ENCODE assay signal across 8 cellular contexts in the genomic region with DNA sequence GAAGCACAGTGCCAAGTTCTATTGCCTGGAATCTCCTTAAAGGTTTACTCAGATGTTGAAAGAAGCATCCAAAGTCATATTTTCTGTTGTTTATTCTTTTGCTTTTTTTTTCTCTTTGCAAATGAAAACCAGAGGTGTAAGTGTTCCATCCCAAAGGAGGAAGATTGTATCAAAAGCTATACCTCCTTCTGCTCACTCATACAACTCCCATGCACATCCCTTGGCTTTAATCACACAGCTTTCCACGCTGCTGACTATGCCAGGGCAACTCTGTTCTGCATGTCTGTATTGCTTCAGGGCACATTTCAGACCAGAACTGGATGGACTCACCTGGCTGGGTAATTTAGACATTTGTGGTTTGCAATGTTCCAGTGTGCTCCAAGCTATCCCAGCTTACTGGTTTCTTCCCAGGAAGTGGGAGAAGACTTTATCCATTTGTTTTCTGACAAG.
DNase-seq lines count a peak whose midpoint lies in the region; ATAC-seq and TF ChIP-seq lines count a peak whose summit lies in the region.

No MANE protein-coding gene starts in this region.

- intact Hi-C loops in right cardiac atrium (cut with DNase I): no loop called here

- H3K4me3 ChIP-seq in right cardiac atrium (ENCODE audit: low read length) (no peak overlapping the region), stomach smooth muscle (ENCODE audit: low read length in 2 of 2) (peak overlapping the region in 1 of 2 donors; percentile 4)

- H3K4me1 ChIP-seq in right cardiac atrium (ENCODE audit: control insufficient read depth, insufficient read depth, low read length) (peaks cover 6% of the 10 kb centered on the region), stomach smooth muscle (ENCODE audit: control insufficient read depth, insufficient read depth, low read length) (peaks cover 29% of the 10 kb centered on the region)

- no peak overlapping the region for H3K9ac ChIP-seq in stomach smooth muscle (ENCODE audit: low read length in 2 of 2)

- H3K36me3 ChIP-seq in stomach smooth muscle (ENCODE audit: control insufficient read depth in 2 of 2, insufficient read depth in 2 of 2, low read length in 2 of 2): no peaks in the 10 kb centered on the region

- 51% methylated on average over 1 of the region's 1 CpG for WGBS in right cardiac atrium

- H3K9me3 ChIP-seq in right cardiac atrium (ENCODE audit: control insufficient read depth, low read length) (no peaks in the 10 kb centered on the region), stomach smooth muscle (ENCODE audit: control insufficient read depth in 2 of 2, low read length in 2 of 2) (no peaks in the 10 kb centered on the region)

- DNase-seq in NCI-H2081 (lab: John Stamatoyannopoulos, UW): peak; percentile 50 to 65
- DNase-seq in NCI-H2081 treated with DMSO at 0.1 percent for 48 hours (lab: John Stamatoyannopoulos, UW): no peak
- DNase-seq in right cardiac atrium: no peak
- DNase-seq in SK-N-DZ (ENCODE audit: low spot score): no peak
- DNase-seq in Ammon's horn (ENCODE audit: low spot score): no peak

- H3K27ac ChIP-seq in right cardiac atrium (ENCODE audit: low read length) (peak overlapping the region; percentile 12), stomach smooth muscle (ENCODE audit: low read length) (peak overlapping the region; percentile 68)

- H3K27me3 ChIP-seq in right cardiac atrium (ENCODE audit: control insufficient read depth, insufficient read depth) (no peaks in the 10 kb centered on the region), stomach smooth muscle (ENCODE audit: control insufficient read depth in 1 of 2, insufficient read depth in 2 of 2, low read length in 2 of 2) (no peaks in the 10 kb centered on the region)

- ATAC-seq in SK-N-SH treated with all-trans-retinoic acid at 6 μM for 48 hours (peak; percentile 61), right cardiac atrium (peak in 1 of 2 donors; percentile 17), GM21786 (IDR thresholded peaks at IDR 0.05; ENCODE audit: unreplicated experiment) (no peak)

TF ChIP-seq in SK-N-SH treated with all-trans-retinoic acid at 6 μM for 48 hours, 23 proteins besides CTCF, POLR2A, EP300 and RAD21:
- no peak for TF ChIP-seq ZNF565 (CRISPR knock-in tag; conservative IDR thresholded peaks at IDR 0.05; ENCODE audit: low read depth)
- no peak for TF ChIP-seq GLIS3 (CRISPR knock-in tag; IDR thresholded peaks at IDR 0.05)
- TF ChIP-seq, protein P1, sequence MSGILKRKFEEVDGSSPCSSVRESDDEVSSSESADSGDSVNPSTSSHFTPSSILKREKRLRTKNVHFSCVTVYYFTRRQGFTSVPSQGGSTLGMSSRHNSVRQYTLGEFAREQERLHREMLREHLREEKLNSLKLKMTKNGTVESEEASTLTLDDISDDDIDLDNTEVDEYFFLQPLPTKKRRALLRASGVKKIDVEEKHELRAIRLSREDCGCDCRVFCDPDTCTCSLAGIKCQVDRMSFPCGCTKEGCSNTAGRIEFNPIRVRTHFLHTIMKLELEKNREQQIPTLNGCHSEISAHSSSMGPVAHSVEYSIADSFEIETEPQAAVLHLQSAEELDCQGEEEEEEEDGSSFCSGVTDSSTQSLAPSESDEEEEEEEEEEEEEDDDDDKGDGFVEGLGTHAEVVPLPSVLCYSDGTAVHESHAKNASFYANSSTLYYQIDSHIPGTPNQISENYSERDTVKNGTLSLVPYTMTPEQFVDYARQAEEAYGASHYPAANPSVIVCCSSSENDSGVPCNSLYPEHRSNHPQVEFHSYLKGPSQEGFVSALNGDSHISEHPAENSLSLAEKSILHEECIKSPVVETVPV (CRISPR knock-in tag; IDR thresholded peaks at IDR 0.05): no peak
- 0 out of 2 replicates have a peak, but pooled peaks have one; percentile 26 for TF ChIP-seq SNAI2 (CRISPR knock-in tag; IDR thresholded peaks at IDR 0.05)
- no peak for TF ChIP-seq ARNTL (CRISPR knock-in tag; IDR thresholded peaks at IDR 0.05; ENCODE audit: borderline replicate concordance, low read depth)
- TF ChIP-seq ISL1 (CRISPR knock-in tag; IDR thresholded peaks at IDR 0.05): no peak

Comparison
In these comparisons a context has a peak if more than half of its experiments do, and no peak if none do; other contexts are left out.
1. DNase-seq: peak in NCI-H2081 (2 of 2); none in NCI-H2081 treated with DMSO at 0.1 percent for 48 hours (single experiment), right cardiac atrium (0 of 3), SK-N-DZ (single experiment) and Ammon's horn (single experiment).